Comparison of ENCODE assay signal across 13 cellular contexts in the genomic region with DNA sequence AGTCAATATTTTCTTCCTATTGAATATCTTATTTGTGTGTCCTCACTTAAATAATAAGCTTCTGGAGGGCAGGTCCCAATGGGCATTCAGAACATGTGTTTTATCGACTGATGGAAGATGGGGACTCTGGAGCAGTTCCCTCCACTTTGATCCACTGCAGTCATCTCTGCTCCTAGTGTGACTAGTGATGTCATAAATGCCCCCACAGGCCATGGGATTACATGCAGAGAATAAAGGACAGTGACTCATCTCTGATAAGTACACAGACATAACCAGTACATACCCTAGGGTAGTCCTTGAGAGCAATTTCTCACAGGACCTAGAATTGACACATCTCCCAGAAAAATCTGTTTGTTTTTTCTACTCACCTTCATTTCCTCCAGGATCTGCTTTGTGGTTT. TPM values are rescaled to one million over a fixed set of nuclear protein-coding genes. Genes with fewer than 3 reads are reported as not detected.
DNase-seq lines count a peak whose midpoint lies in the region; ATAC-seq and TF ChIP-seq lines count a peak whose summit lies in the region.
"Had no signal": no experiment of that assay in that cellular context is flagged by ENCODE, and none has a peak within 500 bp of the region (broad histone marks: within the 10 kb centered on the region; RNA-seq: fewer than 3 reads in every experiment).

No MANE protein-coding gene starts in this region.

- H3K27ac ChIP-seq in HEK293 (ENCODE audit: extremely low read depth, low read depth, low read length): no peak overlapping the region

- CTCF ChIA-PET in HEK293 (lab: Yijun Ruan, JAX): interaction anchor here (0.5 kb wide), 1 partner anchor 12 kb away, joined by 3 read pairs; no protein-coding TSS in a partner anchor

- POLR2A ChIA-PET in HEK293 (lab: Yijun Ruan, JAX): no interaction called here

- peaks cover 6% of the 10 kb centered on the region; the same call in 1 of the 2 replicates for H3K4me1 ChIP-seq in HEK293 (ENCODE audit: control insufficient read depth, insufficient read depth, low read length)

- peak; percentile 71 for DNase-seq in A172 (ENCODE audit: low spot score)
- DNase-seq in fibroblast of villous mesenchyme (ENCODE audit: low read depth): peak; percentile 53
- DNase-seq in mesenteric fat pad (ENCODE audit: low spot score): no peak
- no peak for DNase-seq in NCI-H748 (lab: John Stamatoyannopoulos, UW; ENCODE audit: unreplicated experiment)
- DNase-seq: anterior cingulate cortex; left cardiac atrium; MV-4-11; NCI-H510A treated with DMSO at 0.1 percent for 48 hours; stimulated activated naive B cell treated with anti-CD40 and anti-IgM and Interleukin-4, amounts not matched to agents 10 μg/mL and 1 μg/mL and 100 μg/mL, for 72 hours had no signal

- ATAC-seq in SK-N-SH treated with all-trans-retinoic acid at 6 μM for 48 hours (peak; percentile 43), GM18517 (IDR thresholded peaks at IDR 0.05; ENCODE audit: unreplicated experiment) (no peak), GM21717 (IDR thresholded peaks at IDR 0.05; ENCODE audit: unreplicated experiment) (no peak)
- ATAC-seq: left cardiac atrium; stimulated activated naive B cell treated with anti-CD40 and anti-IgM and Interleukin-4, amounts not matched to agents 10 μg/mL and 1 μg/mL and 100 μg/mL, for 72 hours had no signal

- TF ChIP-seq CTCF in HEK293 (tag by site-specific recombination; IDR thresholded peaks at IDR 0.05) (no peak), fibroblast of villous mesenchyme (IDR thresholded peaks at IDR 0.05; ENCODE audit: insufficient read depth, low read depth, low read length) (no peak)

- no peaks in the 10 kb centered on the region for H3K9me3 ChIP-seq in HEK293 (ENCODE audit: control insufficient read depth, insufficient read depth, low read depth, low read length)

- no peaks in the 10 kb centered on the region for H3K36me3 ChIP-seq in HEK293 (ENCODE audit: control insufficient read depth in 2 of 2, insufficient read depth in 1 of 2, low read length in 2 of 2)

- H3K4me3 ChIP-seq in HEK293 (ENCODE audit: low read depth, low read length) (no peak overlapping the region), fibroblast of villous mesenchyme (ENCODE audit: low read depth, low read length) (no peak overlapping the region)

TF ChIP-seq in HEK293, 187 proteins besides CTCF, POLR2A, EP300 and RAD21 (continues in another document):
- no peak for TF ChIP-seq ZNF2 (tag by site-specific recombination; IDR thresholded peaks at IDR 0.05)
- TF ChIP-seq ZNF221 (tag by site-specific recombination; IDR thresholded peaks at IDR 0.05; ENCODE audit: borderline replicate concordance): no peak
- 0 out of 2 replicates have a peak, but pooled peaks have one; percentile 38 for TF ChIP-seq ZFP37 (tag by site-specific recombination; IDR thresholded peaks at IDR 0.05)
- no peak for TF ChIP-seq ZNF529 (tag by site-specific recombination; IDR thresholded peaks at IDR 0.05; ENCODE audit: insufficient replicate concordance)
- no peak for TF ChIP-seq MZF1 (tag by site-specific recombination; IDR thresholded peaks at IDR 0.05; ENCODE audit: borderline replicate concordance)
- no peak for TF ChIP-seq ZNF132 (tag by site-specific recombination; IDR thresholded peaks at IDR 0.05; ENCODE audit: borderline replicate concordance)
- TF ChIP-seq ZNF785 (tag by site-specific recombination; IDR thresholded peaks at IDR 0.05): no peak
- TF ChIP-seq INSM2 (tag by site-specific recombination; IDR thresholded peaks at IDR 0.05): peak; percentile 56; the same call in 1 of the 2 replicates
- TF ChIP-seq GLIS1 (tag by site-specific recombination; IDR thresholded peaks at IDR 0.05): peak; percentile 64
- no peak for TF ChIP-seq BCL11B (tag by site-specific recombination; IDR thresholded peaks at IDR 0.05; ENCODE audit: low read depth)
- TF ChIP-seq ZNF654 (tag by site-specific recombination; IDR thresholded peaks at IDR 0.05; ENCODE audit: low read depth): no peak
- TF ChIP-seq, protein P1, sequence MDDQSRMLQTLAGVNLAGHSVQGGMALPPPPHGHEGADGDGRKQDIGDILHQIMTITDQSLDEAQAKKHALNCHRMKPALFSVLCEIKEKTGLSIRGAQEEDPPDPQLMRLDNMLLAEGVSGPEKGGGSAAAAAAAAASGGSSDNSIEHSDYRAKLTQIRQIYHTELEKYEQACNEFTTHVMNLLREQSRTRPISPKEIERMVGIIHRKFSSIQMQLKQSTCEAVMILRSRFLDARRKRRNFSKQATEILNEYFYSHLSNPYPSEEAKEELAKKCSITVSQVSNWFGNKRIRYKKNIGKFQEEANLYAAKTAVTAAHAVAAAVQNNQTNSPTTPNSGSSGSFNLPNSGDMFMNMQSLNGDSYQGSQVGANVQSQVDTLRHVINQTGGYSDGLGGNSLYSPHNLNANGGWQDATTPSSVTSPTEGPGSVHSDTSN (CRISPR knock-in tag; IDR thresholded peaks at IDR 0.05): no peak
- TF ChIP-seq ZBTB1 (tag by site-specific recombination; IDR thresholded peaks at IDR 0.05): no peak

TF ChIP-seq in SK-N-SH treated with all-trans-retinoic acid at 6 μM for 48 hours, 23 proteins besides CTCF, POLR2A, EP300 and RAD21:
- TF ChIP-seq PATZ1 (CRISPR knock-in tag; IDR thresholded peaks at IDR 0.05; ENCODE audit: borderline replicate concordance): no peak
- TF ChIP-seq, protein P2, sequence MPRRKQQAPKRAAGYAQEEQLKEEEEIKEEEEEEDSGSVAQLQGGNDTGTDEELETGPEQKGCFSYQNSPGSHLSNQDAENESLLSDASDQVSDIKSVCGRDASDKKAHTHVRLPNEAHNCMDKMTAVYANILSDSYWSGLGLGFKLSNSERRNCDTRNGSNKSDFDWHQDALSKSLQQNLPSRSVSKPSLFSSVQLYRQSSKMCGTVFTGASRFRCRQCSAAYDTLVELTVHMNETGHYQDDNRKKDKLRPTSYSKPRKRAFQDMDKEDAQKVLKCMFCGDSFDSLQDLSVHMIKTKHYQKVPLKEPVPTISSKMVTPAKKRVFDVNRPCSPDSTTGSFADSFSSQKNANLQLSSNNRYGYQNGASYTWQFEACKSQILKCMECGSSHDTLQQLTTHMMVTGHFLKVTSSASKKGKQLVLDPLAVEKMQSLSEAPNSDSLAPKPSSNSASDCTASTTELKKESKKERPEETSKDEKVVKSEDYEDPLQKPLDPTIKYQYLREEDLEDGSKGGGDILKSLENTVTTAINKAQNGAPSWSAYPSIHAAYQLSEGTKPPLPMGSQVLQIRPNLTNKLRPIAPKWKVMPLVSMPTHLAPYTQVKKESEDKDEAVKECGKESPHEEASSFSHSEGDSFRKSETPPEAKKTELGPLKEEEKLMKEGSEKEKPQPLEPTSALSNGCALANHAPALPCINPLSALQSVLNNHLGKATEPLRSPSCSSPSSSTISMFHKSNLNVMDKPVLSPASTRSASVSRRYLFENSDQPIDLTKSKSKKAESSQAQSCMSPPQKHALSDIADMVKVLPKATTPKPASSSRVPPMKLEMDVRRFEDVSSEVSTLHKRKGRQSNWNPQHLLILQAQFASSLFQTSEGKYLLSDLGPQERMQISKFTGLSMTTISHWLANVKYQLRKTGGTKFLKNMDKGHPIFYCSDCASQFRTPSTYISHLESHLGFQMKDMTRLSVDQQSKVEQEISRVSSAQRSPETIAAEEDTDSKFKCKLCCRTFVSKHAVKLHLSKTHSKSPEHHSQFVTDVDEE (CRISPR knock-in tag; IDR thresholded peaks at IDR 0.05): no peak

RNA-seq across cellular contexts. Expression of gene FMN1, which starts 49.4 kb away (rescaled TPM):
- 0.36 and 0.95 TPM in 2 replicates for total RNA-seq in A172 (2014; rRNA removed; shearing (Covaris generic))
- total RNA-seq in fibroblast of villous mesenchyme (4.5 and 8.6 TPM in 2 replicates), mesenteric fat pad (37.1 TPM)

Comparison
In these comparisons a context has a peak if more than half of its experiments do, and no peak if none do; other contexts are left out.
1. DNase-seq: peak in A172 (single experiment) and fibroblast of villous mesenchyme (single experiment); none in mesenteric fat pad (single experiment) and NCI-H748 (single experiment).